1 cellular context compared by ENCODE assay signal in genomic region chr10:89479255-89479654, GRCh38.
TF ChIP-seq lines count a peak whose summit lies in the region.

No MANE protein-coding gene starts in this region.

TF ChIP-seq in SK-N-SH, 30 proteins besides CTCF, POLR2A, EP300 and RAD21 (continued from another document):
- no peak for TF ChIP-seq EZH2phosphoT487 (IDR thresholded peaks at IDR 0.05; ENCODE audit: borderline replicate concordance, low read depth)
- TF ChIP-seq TEAD4 (IDR thresholded peaks at IDR 0.05; ENCODE audit: borderline replicate concordance, insufficient read depth): no peak
